ENCODE assay signal across 8 cellular contexts in the genomic region with DNA sequence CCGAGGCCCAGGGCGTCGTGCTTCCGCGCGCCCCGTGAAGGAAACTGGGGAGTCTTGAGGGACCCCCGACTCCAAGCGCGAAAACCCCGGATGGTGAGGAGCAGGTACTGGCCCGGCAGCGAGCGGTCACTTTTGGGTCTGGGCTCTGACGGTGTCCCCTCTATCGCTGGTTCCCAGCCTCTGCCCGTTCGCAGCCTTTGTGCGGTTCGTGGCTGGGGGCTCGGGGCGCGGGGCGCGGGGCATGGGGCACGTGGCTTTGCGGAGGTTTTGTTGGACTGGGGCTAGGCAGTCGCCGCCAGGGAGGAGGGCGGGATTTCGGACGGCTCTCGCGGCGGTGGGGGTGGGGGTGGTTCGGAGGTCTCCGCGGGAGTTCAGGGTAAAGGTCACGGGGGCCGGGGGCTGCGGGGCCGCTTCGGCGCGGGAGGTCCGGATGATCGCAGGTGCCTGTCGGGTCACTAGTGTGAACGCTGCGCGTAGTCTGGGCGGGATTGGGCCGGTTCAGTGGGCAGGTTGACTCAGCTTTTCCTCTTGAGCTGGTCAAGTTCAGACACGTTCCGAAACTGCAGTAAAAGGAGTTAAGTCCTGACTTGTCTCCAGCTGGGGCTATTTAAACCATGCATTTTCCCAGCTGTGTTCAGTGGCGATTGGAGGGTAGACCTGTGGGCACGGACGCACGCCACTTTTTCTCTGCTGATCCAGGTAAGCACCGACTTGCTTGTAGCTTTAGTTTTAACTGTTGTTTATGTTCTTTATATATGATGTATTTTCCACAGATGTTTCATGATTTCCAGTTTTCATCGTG. TPM values are rescaled to one million over a fixed set of nuclear protein-coding genes. Genes with fewer than 3 reads are reported as not detected.
DNase-seq lines count a peak whose midpoint lies in the region; ATAC-seq and TF ChIP-seq lines count a peak whose summit lies in the region.

No MANE protein-coding gene starts in this region.

- peak overlapping the region; percentile 98 to 100 for H3K27ac Mint-ChIP-seq in activated naive CD4-positive, alpha-beta T cell treated with anti-CD3 and anti-CD28 coated beads, Interleukin-2, amount 50 U/mL, for 72 hours
- peak overlapping the region; percentile 97 for H3K27ac Mint-ChIP-seq in glutamatergic neuron (ENCODE audit: unreplicated experiment)
- H3K27ac Mint-ChIP-seq in osteocyte (ENCODE audit: unreplicated experiment): peak overlapping the region; percentile 98

- peak overlapping the region; percentile 87 for H3K4me3 Mint-ChIP-seq in glutamatergic neuron (ENCODE audit: unreplicated experiment)
- H3K4me3 Mint-ChIP-seq in osteocyte (ENCODE audit: unreplicated experiment): peak overlapping the region; percentile 92

- peaks cover 40% of the 10 kb centered on the region for H3K36me3 ChIP-seq in SK-N-MC (ENCODE audit: insufficient read depth, low read length)
- H3K36me3 ChIP-seq in thymus (ENCODE audit: control insufficient read depth, insufficient read depth): peaks cover 9% of the 10 kb centered on the region

- peaks cover 7% of the 10 kb centered on the region for H3K4me1 ChIP-seq in thymus (ENCODE audit: control insufficient read depth, insufficient read depth, low read length)

- H3K4me3 ChIP-seq in GM08714 (ENCODE audit: low read length) (peak overlapping the region; percentile 84), SK-N-MC (peak overlapping the region; percentile 96), thymus (ENCODE audit: low read length) (peak overlapping the region; percentile 97)

- DNase-seq in NAMALWA (ENCODE audit: low spot score): peak; percentile 89
- no peak for DNase-seq in SK-N-MC (ENCODE audit: low read depth, low spot score)
- DNase-seq in activated naive CD4-positive, alpha-beta T cell treated with anti-CD3 and anti-CD28 coated beads, Interleukin-2, amount 50 U/mL, for 72 hours (ENCODE audit: low spot score in 2 of 2): peak; percentile 62 to 95
- peak; percentile 82 for DNase-seq in glutamatergic neuron
- DNase-seq in osteocyte (ENCODE audit: extremely low spot score, unreplicated experiment): peak; percentile 91

- H3K27me3 Mint-ChIP-seq in glutamatergic neuron (ENCODE audit: unreplicated experiment) (peaks cover 7% of the 10 kb centered on the region), osteocyte (ENCODE audit: unreplicated experiment) (no peaks in the 10 kb centered on the region)

- H3K9me3 ChIP-seq in SK-N-MC (ENCODE audit: low read depth, low read length) (no peaks in the 10 kb centered on the region), thymus (ENCODE audit: control insufficient read depth) (no peaks in the 10 kb centered on the region)

- WGBS in thymus: under 1% methylated on average over 61 of the region's 61 CpGs

- no peaks in the 10 kb centered on the region for H3K27me3 ChIP-seq in thymus (ENCODE audit: control insufficient read depth, insufficient read depth)

- H3K27ac ChIP-seq in SK-N-MC: peak overlapping the region; percentile 70
- peak overlapping the region; percentile 100 for H3K27ac ChIP-seq in thymus (ENCODE audit: low read depth)

- ATAC-seq in HG02571 (IDR thresholded peaks at IDR 0.05; ENCODE audit: unreplicated experiment): peak; percentile 55
- ATAC-seq in activated naive CD4-positive, alpha-beta T cell treated with anti-CD3 and anti-CD28 coated beads, Interleukin-2, amount 50 U/mL, for 72 hours: peak; percentile 55 to 80

- peak overlapping the region; percentile 98 for H3K9ac ChIP-seq in SK-N-MC (ENCODE audit: insufficient read length)

- H3K4me1 Mint-ChIP-seq in glutamatergic neuron (ENCODE audit: low read depth, unreplicated experiment) (no peaks in the 10 kb centered on the region), osteocyte (ENCODE audit: unreplicated experiment) (peaks cover 28% of the 10 kb centered on the region)

- H3K9me3 Mint-ChIP-seq in activated naive CD4-positive, alpha-beta T cell treated with anti-CD3 and anti-CD28 coated beads, Interleukin-2, amount 50 U/mL, for 72 hours: no peaks in the 10 kb centered on the region
- H3K9me3 Mint-ChIP-seq in glutamatergic neuron (ENCODE audit: unreplicated experiment): peaks cover 9% of the 10 kb centered on the region
- no peaks in the 10 kb centered on the region for H3K9me3 Mint-ChIP-seq in osteocyte (ENCODE audit: unreplicated experiment)

- TF ChIP-seq CTCF in glutamatergic neuron (IDR thresholded peaks at IDR 0.05; ENCODE audit: partially characterized antibody, unreplicated experiment) (peak; percentile 57), osteocyte (IDR thresholded peaks at IDR 0.05) (no peak)

- peaks cover 34 to 45% of the 10 kb centered on the region in 2 donors for H3K36me3 Mint-ChIP-seq in activated naive CD4-positive, alpha-beta T cell treated with anti-CD3 and anti-CD28 coated beads, Interleukin-2, amount 50 U/mL, for 72 hours
- H3K36me3 Mint-ChIP-seq in glutamatergic neuron (ENCODE audit: unreplicated experiment) (peaks cover 5% of the 10 kb centered on the region), osteocyte (ENCODE audit: unreplicated experiment) (peaks cover 23% of the 10 kb centered on the region)

RNA-seq across cellular contexts. Expression of a gene that starts 0.6 kb away (rescaled TPM):
- total RNA-seq in activated naive CD4-positive, alpha-beta T cell treated with anti-CD3 and anti-CD28 coated beads, Interleukin-2, amount 50 U/mL, for 72 hours: 100 to 1,000 TPM; 141 to 393 TPM
- total RNA-seq in glutamatergic neuron (ENCODE audit: unreplicated experiment): 84.9 TPM
- total RNA-seq in osteocyte: 131 and 132 TPM in 2 replicates
- polyA plus RNA-seq in thymus: 121 TPM
